Comparison of ENCODE assay signal across 12 cellular contexts in the genomic region with DNA sequence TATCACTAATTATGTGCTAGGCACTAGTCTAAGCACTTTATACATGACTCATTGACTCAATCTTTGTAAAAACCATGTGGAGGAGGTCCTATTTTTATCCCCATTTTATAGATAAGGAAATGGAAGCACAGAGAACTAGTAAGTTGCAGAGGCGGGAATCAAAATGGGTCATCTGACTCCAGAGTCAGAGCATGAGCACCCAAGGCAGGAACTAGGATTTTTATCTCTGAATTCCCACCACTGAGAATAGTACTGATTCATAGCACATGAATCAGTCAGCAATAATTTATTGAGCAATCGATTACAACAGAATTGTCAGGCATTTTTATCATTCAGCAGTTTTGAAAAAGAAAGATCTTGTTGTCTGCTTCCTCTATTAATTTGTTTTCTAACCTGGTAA. TPM values are rescaled to one million over a fixed set of nuclear protein-coding genes. Genes with fewer than 3 reads are reported as not detected.
DNase-seq lines count a peak whose midpoint lies in the region; ATAC-seq and TF ChIP-seq lines count a peak whose summit lies in the region.
"Had no signal": no experiment of that assay in that cellular context is flagged by ENCODE, and none has a peak within 500 bp of the region (broad histone marks: within the 10 kb centered on the region; RNA-seq: fewer than 3 reads in every experiment).

No MANE protein-coding gene starts in this region.

- DNase-seq in A673 (ENCODE audit: low spot score) (peak; percentile 6), MV-4-11 (lab: John Stamatoyannopoulos, UW) (peak; percentile 68), dorsolateral prefrontal cortex (no peak), mesothelial cell of epicardium (ENCODE audit: low spot score in 2 of 2, unreplicated experiment in 2 of 2) (no peak), D341Med (ENCODE audit: low spot score) (no peak), NCI-H2171 (lab: John Stamatoyannopoulos, UW) (no peak)
- DNase-seq in CD8-positive, alpha-beta T cell, result no peak
- DNase-seq: CD4-positive, alpha-beta memory T cell; central memory CD4-positive, alpha-beta T cell; T-helper 17 cell had no signal

- H3K27ac ChIP-seq in A673 (ENCODE audit: low read depth, low read length, poor library complexity, severe bottlenecking) (no peak overlapping the region), dorsolateral prefrontal cortex (peak overlapping the region in 57 of 59 donors; percentile 3 to 100 (median 98))
- H3K27ac ChIP-seq in CD8-positive, alpha-beta T cell (ENCODE audit: low read depth, low read length), result no peak overlapping the region
- H3K27ac ChIP-seq: neutrophil had no signal

- H3K27me3 Mint-ChIP-seq in mesothelial cell of epicardium (ENCODE audit: low read depth), result no peaks in the 10 kb centered on the region
- no peaks in the 10 kb centered on the region for H3K27me3 Mint-ChIP-seq in CD8-positive, alpha-beta T cell (ENCODE audit: low read depth)
- H3K27me3 Mint-ChIP-seq: CD4-positive, alpha-beta memory T cell; T-helper 17 cell had no signal

- peaks cover 33% of the 10 kb centered on the region for H3K4me1 Mint-ChIP-seq in mesothelial cell of epicardium
- peaks cover 29% of the 10 kb centered on the region for H3K4me1 Mint-ChIP-seq in CD8-positive, alpha-beta T cell (ENCODE audit: low read depth)

- peaks cover 15% of the 10 kb centered on the region for H3K4me1 ChIP-seq in A673 (ENCODE audit: insufficient read depth, low read length, poor library complexity, severe bottlenecking)
- peaks cover 24% of the 10 kb centered on the region for H3K4me1 ChIP-seq in CD8-positive, alpha-beta T cell (ENCODE audit: insufficient read depth, low read length)

- H3K27ac Mint-ChIP-seq in mesothelial cell of epicardium, result peak overlapping the region; percentile 40
- H3K27ac Mint-ChIP-seq in CD8-positive, alpha-beta T cell, result no peak overlapping the region
- H3K27ac Mint-ChIP-seq: T-helper 17 cell had no signal

- H3K9me3 ChIP-seq in A673 (ENCODE audit: low read depth, low read length, poor library complexity, severe bottlenecking), result no peaks in the 10 kb centered on the region
- H3K9me3 ChIP-seq in CD8-positive, alpha-beta T cell (ENCODE audit: low read length), result no peaks in the 10 kb centered on the region
- H3K9me3 ChIP-seq: neutrophil had no signal

- intact Hi-C loops in A673 (cut with micrococcal nuclease; ENCODE audit: unreplicated experiment) (no loop called here), dorsolateral prefrontal cortex (cut with DNase I) (no loop called here)
- intact Hi-C loops in CD8-positive, alpha-beta T cell (cut with DNase I, micrococcal nuclease), result no loop called here

- TF ChIP-seq CTCF in A673 (conservative IDR thresholded peaks at IDR 0.05; ENCODE audit: low read depth, low read length) (no peak), dorsolateral prefrontal cortex (IDR thresholded peaks at IDR 0.05 in 54 of 56, conservative IDR thresholded peaks at IDR 0.05 in 2 of 56; ENCODE audit: low read depth in 1 of 56, partially characterized antibody in 56 of 56) (no peak), mesothelial cell of epicardium (IDR thresholded peaks at IDR 0.05; ENCODE audit: unreplicated experiment) (no peak)
- no peak for TF ChIP-seq CTCF in CD8-positive, alpha-beta T cell (IDR thresholded peaks at IDR 0.05)

- H3K4me3 ChIP-seq in A673 (ENCODE audit: low read depth, low read length, poor library complexity, severe bottlenecking) (no peak overlapping the region), dorsolateral prefrontal cortex (no peak overlapping the region)
- no peak overlapping the region for H3K4me3 ChIP-seq in CD8-positive, alpha-beta T cell (ENCODE audit: low read depth, low read length)

- H3K4me3 Mint-ChIP-seq in mesothelial cell of epicardium, result no peak overlapping the region
- no peak overlapping the region for H3K4me3 Mint-ChIP-seq in CD8-positive, alpha-beta T cell
- H3K4me3 Mint-ChIP-seq: CD4-positive, alpha-beta memory T cell; T-helper 17 cell had no signal

- no peaks in the 10 kb centered on the region for H3K27me3 ChIP-seq in A673 (replicated peaks; ENCODE audit: insufficient read depth, low read depth, low read length, poor library complexity)
- H3K27me3 ChIP-seq in dorsolateral prefrontal cortex, result no peaks in the 10 kb centered on the region
- H3K27me3 ChIP-seq in CD8-positive, alpha-beta T cell (ENCODE audit: insufficient read depth, low read length), result no peaks in the 10 kb centered on the region
- H3K27me3 ChIP-seq: neutrophil had no signal

- ATAC-seq in GM21737 (IDR thresholded peaks at IDR 0.05; ENCODE audit: unreplicated experiment), result no peak
- no peak for ATAC-seq in CD8-positive, alpha-beta T cell
- ATAC-seq: T-helper 17 cell had no signal

- CTCF ChIA-PET in A673 (lab: Charles Lee), result no interaction called here
- CTCF ChIA-PET in CD8-positive, alpha-beta T cell (lab: Charles Lee), result interaction anchor here (2.0 kb wide), 1 partner anchor 14 kb away, joined by 12 read pairs; no protein-coding TSS in a partner anchor

- POLR2A ChIA-PET in A673 (lab: Charles Lee; ENCODE audit: low non-redundant PET), result no interaction called here
- POLR2A ChIA-PET in CD8-positive, alpha-beta T cell (lab: Charles Lee), result no interaction called here

- peaks cover 48% of the 10 kb centered on the region for H3K36me3 Mint-ChIP-seq in mesothelial cell of epicardium
- H3K36me3 Mint-ChIP-seq in CD8-positive, alpha-beta T cell, result peaks cover 66% of the 10 kb centered on the region

- BruUV-seq in A673 (replicated peaks; lab: Mats Ljungman, UMichigan), result no TSS peak

- peaks cover 14% of the 10 kb centered on the region for H3K9me3 Mint-ChIP-seq in mesothelial cell of epicardium
- peaks cover 6% of the 10 kb centered on the region for H3K9me3 Mint-ChIP-seq in CD8-positive, alpha-beta T cell

- H3K36me3 ChIP-seq in A673 (ENCODE audit: insufficient read depth, low read length, poor library complexity, severe bottlenecking), result peaks cover 2% of the 10 kb centered on the region
- H3K36me3 ChIP-seq in CD8-positive, alpha-beta T cell (ENCODE audit: insufficient read depth, low read length), result no peaks in the 10 kb centered on the region

RNA-seq across cellular contexts. Expression of a gene that starts 19.3 kb away (rescaled TPM):
- total RNA-seq in A673 (2021) (27.0 and 27.9 TPM in 2 replicates), dorsolateral prefrontal cortex (100 to 1,000 TPM; 107 to 347 (median 169) TPM), mesothelial cell of epicardium (97.0 to 106 TPM (median 97.6 TPM) in 3 replicates)
- 10 to 100 TPM; 33.3 to 34.4 TPM for total RNA-seq in CD8-positive, alpha-beta T cell

RNA-seq across cellular contexts. Expression of a gene that starts 46.1 kb away (rescaled TPM):
- total RNA-seq in A673 (2021) (43.3 and 45.9 TPM in 2 replicates), dorsolateral prefrontal cortex (10 to 100 TPM; 26.9 to 65.4 (median 45.4) TPM), mesothelial cell of epicardium (62.0 to 64.5 TPM (median 64.5 TPM) in 3 replicates)
- total RNA-seq in CD8-positive, alpha-beta T cell, result 100 to 1,000 TPM in 1 of 2 experiments, 10 to 100 TPM in 1; 95.7 to 103 TPM

RNA-seq across cellular contexts. Expression of a gene that starts 57.2 kb away (rescaled TPM):
- 0.21 TPM in 1 of 2 replicates, not detected in the other for total RNA-seq in A673 (2021)
- 10 to 100 TPM in 118 of 120 experiments, 1 to 10 TPM in 2; 7.2 to 35.1 (median 21.0) TPM for total RNA-seq in dorsolateral prefrontal cortex
- total RNA-seq in mesothelial cell of epicardium, result 1.2 to 2.6 TPM (median 2.3 TPM) in 3 replicates
- under 1 TPM; 0.19 to 0.44 TPM for total RNA-seq in CD8-positive, alpha-beta T cell

Comparison
In these comparisons a context has a peak if more than half of its experiments do, and no peak if none do; other contexts are left out.
1. DNase-seq: peak in A673 (single experiment) and MV-4-11 (single experiment); none in dorsolateral prefrontal cortex (0 of 10), mesothelial cell of epicardium (0 of 2), D341Med (single experiment), NCI-H2171 (single experiment) and CD8-positive, alpha-beta T cell (0 of 7).
2. H3K27ac ChIP-seq: peak in dorsolateral prefrontal cortex (57 of 59); none in A673 (single experiment) and CD8-positive, alpha-beta T cell (single experiment).